ENCODE assay signal across 16 cellular contexts in genomic region chr10:27454837-27455236, GRCh38. TPM values are rescaled to one million over a fixed set of nuclear protein-coding genes. Genes with fewer than 3 reads are reported as not detected.
A peak's percentile ranks its signal among the peaks of the same experiment; 100 is the strongest.
DNase-seq lines count a peak whose midpoint lies in the region; ATAC-seq and TF ChIP-seq lines count a peak whose summit lies in the region.
"Had no signal": no experiment of that assay in that cellular context is flagged by ENCODE, and none has a peak within 500 bp of the region (broad histone marks: within the 10 kb centered on the region; RNA-seq: fewer than 3 reads in every experiment).

No MANE protein-coding gene starts in this region.

- no peak overlapping the region for H3K18ac ChIP-seq in mesendoderm (ENCODE audit: low read length)

- no peak overlapping the region for H4K8ac ChIP-seq in mesendoderm (ENCODE audit: low read depth, low read length)

- no peak overlapping the region for H3K4ac ChIP-seq in mesendoderm (ENCODE audit: low read depth, low read length)

- CTCF ChIA-PET in Caco-2 (lab: Charles Lee): interaction anchor here (1.3 kb wide), 1 partner anchor 49 kb away, joined by 3 read pairs; the partner anchor contains the start of gene RAB18

- WGBS in mesendoderm (ENCODE audit: extremely low coverage, insufficient coverage, low lambda C conversion rate): no CpG with 5 or more reads among the region's 3 CpGs

- DNase-seq in NCI-H82 (lab: John Stamatoyannopoulos, UW): peak; percentile 10
- DNase-seq in NCI-H82 treated with DMSO at 0.1 percent for 48 hours (lab: John Stamatoyannopoulos, UW; ENCODE audit: unreplicated experiment): no peak
- DNase-seq in Caco-2: peak in 1 of 2 experiments; percentile 37
- DNase-seq in mesendoderm: no peak
- DNase-seq in NCI-H2171 treated with DMSO at 0.1 percent for 48 hours (lab: John Stamatoyannopoulos, UW): no peak
- DNase-seq in gastrocnemius medialis: no peak
- DNase-seq: 8988T; C1 segment of cervical spinal cord; CD4-positive, alpha-beta memory T cell; COR-L47; DMS153; DND-41; GM23248; H7; HCEC 1CT had no signal

- H3K4me1 ChIP-seq in Caco-2: peaks cover 35% of the 10 kb centered on the region
- no peaks in the 10 kb centered on the region for H3K4me1 ChIP-seq in mesendoderm (ENCODE audit: control insufficient read depth, low read depth, low read length)
- no peaks in the 10 kb centered on the region for H3K4me1 ChIP-seq in gastrocnemius medialis

- no peaks in the 10 kb centered on the region for H3K36me3 Mint-ChIP-seq in Caco-2 (ENCODE audit: insufficient read depth, unreplicated experiment)
- H3K36me3 Mint-ChIP-seq: CD4-positive, alpha-beta memory T cell had no signal

- intact Hi-C loops in Caco-2 (cut with micrococcal nuclease; ENCODE audit: unreplicated experiment): loop anchor here (2.0 kb wide), 2 partner anchors 50 to 98 kb away; partner anchors contain the start of gene RAB18
- intact Hi-C loops in gastrocnemius medialis (cut with DNase I; ENCODE audit: low total_unique reads): no loop called here

- peak overlapping the region; percentile 98 for H2BK15ac ChIP-seq in mesendoderm (replicated peaks; ENCODE audit: low read depth)

- H2BK120ac ChIP-seq in mesendoderm (ENCODE audit: low read depth, low read length): no peak overlapping the region

- H3K4me3 Mint-ChIP-seq in Caco-2 (ENCODE audit: unreplicated experiment): peak overlapping the region; percentile 57
- H3K4me3 Mint-ChIP-seq: CD4-positive, alpha-beta memory T cell had no signal

- H3K23ac ChIP-seq in mesendoderm (ENCODE audit: low read length): no peak overlapping the region

- in situ Hi-C loops in gastrocnemius medialis (cut with MboI; ENCODE audit: low sequenced_read_pairs in 4 of 4): no loop called here

- H3K79me2 ChIP-seq in mesendoderm (ENCODE audit: control insufficient read depth, insufficient read depth, low read length): no peaks in the 10 kb centered on the region

- peak overlapping the region; percentile 64 for H3K27ac Mint-ChIP-seq in Caco-2 (ENCODE audit: unreplicated experiment)

- H3K4me2 ChIP-seq in mesendoderm (ENCODE audit: low read length): no peak overlapping the region

- no peak overlapping the region for H4K5ac ChIP-seq in mesendoderm (ENCODE audit: low read length)

- H3K36me3 ChIP-seq in Caco-2 (ENCODE audit: control insufficient read depth, insufficient read depth, low read length) (no peaks in the 10 kb centered on the region), mesendoderm (ENCODE audit: control insufficient read depth, insufficient read depth, low read length) (no peaks in the 10 kb centered on the region), gastrocnemius medialis (no peaks in the 10 kb centered on the region)

- H3K4me3 ChIP-seq in Caco-2 (ENCODE audit: low read depth, low read length) (no peak overlapping the region), mesendoderm (ENCODE audit: low read length) (no peak overlapping the region), gastrocnemius medialis (no peak overlapping the region)
- H3K4me3 ChIP-seq: GM12878, GM23248 had no signal

- POLR2A ChIA-PET in Caco-2 (lab: Charles Lee): interaction anchor here (1.2 kb wide), 1 partner anchor 49 kb away, joined by 6 read pairs; the partner anchor contains the start of gene RAB18

- no TSS peak for BruUV-seq in Caco-2 (replicated peaks; lab: Mats Ljungman, UMichigan)

- H2BK5ac ChIP-seq in mesendoderm (ENCODE audit: low read length): no peak overlapping the region

- H3K27me3 Mint-ChIP-seq in Caco-2 (ENCODE audit: insufficient read depth, unreplicated experiment): no peaks in the 10 kb centered on the region
- H3K27me3 Mint-ChIP-seq: CD4-positive, alpha-beta memory T cell had no signal

- ATAC-seq in gastrocnemius medialis: no peak
- ATAC-seq: GM12878 had no signal

- H3K9me3 ChIP-seq in Caco-2 (no peaks in the 10 kb centered on the region), gastrocnemius medialis (no peaks in the 10 kb centered on the region)

- H3K9me3 Mint-ChIP-seq in Caco-2 (ENCODE audit: unreplicated experiment): no peaks in the 10 kb centered on the region
- H3K9me3 Mint-ChIP-seq: CD4-positive, alpha-beta memory T cell had no signal

- H3K4me1 Mint-ChIP-seq in Caco-2 (ENCODE audit: low read depth, unreplicated experiment): peaks cover 47% of the 10 kb centered on the region

- TF ChIP-seq POLR2A in gastrocnemius medialis (IDR thresholded peaks at IDR 0.05): no peak

- no peak for TF ChIP-seq CTCF in Caco-2 (IDR thresholded peaks at IDR 0.05; ENCODE audit: insufficient read depth in 1 of 2, low read depth in 1 of 2, low read length in 1 of 2, severe bottlenecking in 1 of 2, unreplicated experiment in 1 of 2)
- no peak for TF ChIP-seq CTCF in gastrocnemius medialis (IDR thresholded peaks at IDR 0.05 in 4 of 5, conservative IDR thresholded peaks at IDR 0.05 in 1 of 5)

- no peak overlapping the region for H2AK5ac ChIP-seq in mesendoderm (ENCODE audit: low read length)

- H3K27ac ChIP-seq in mesendoderm (ENCODE audit: low read depth, low read length) (no peak overlapping the region), gastrocnemius medialis (no peak overlapping the region)
- H3K27ac ChIP-seq: GM23248 had no signal

- H3K9ac ChIP-seq in mesendoderm (ENCODE audit: low read length): no peak overlapping the region
- H3K9ac ChIP-seq: GM23248 had no signal

- H3K27me3 ChIP-seq in Caco-2 (replicated peaks; ENCODE audit: control insufficient read depth, insufficient read depth, low read length): no peaks in the 10 kb centered on the region
- no peaks in the 10 kb centered on the region for H3K27me3 ChIP-seq in mesendoderm (ENCODE audit: insufficient read depth, low read length, poor library complexity)
- no peaks in the 10 kb centered on the region for H3K27me3 ChIP-seq in gastrocnemius medialis

- H3K79me1 ChIP-seq in mesendoderm (ENCODE audit: low read length): no peaks in the 10 kb centered on the region

- H3K56ac ChIP-seq in mesendoderm (ENCODE audit: low read length): no peak overlapping the region

RNA-seq across cellular contexts. Expression of gene RAB18, which starts 49.3 kb away (rescaled TPM):
- total RNA-seq in Caco-2 (2022): 154 and 164 TPM in 2 replicates
- 84.1 TPM for polyA plus RNA-seq in mesendoderm (2013, experiment 1 of 2)
- polyA plus RNA-seq in mesendoderm (2013, experiment 2 of 2): 82.3 TPM
- 10 to 100 TPM; 46.0 to 51.6 (median 47.1) TPM for total RNA-seq in gastrocnemius medialis
